In genomic region chr2:171999604-172000469, GRCh38 we compare ENCODE assay signal across 1 cellular context.
TF ChIP-seq lines count a peak whose summit lies in the region.

Gene METAP1D, plus strand, starts transcription at chr2:171999953. Its CDS starts 17 bp downstream, at chr2:171999970.

TF ChIP-seq in HepG2, 621 proteins besides CTCF, POLR2A, EP300 and RAD21 (continued from another document and continues in another):
- TF ChIP-seq ZNF770 (CRISPR knock-in tag; IDR thresholded peaks at IDR 0.05) (peak; percentile 80), ZNF512 (CRISPR knock-in tag; IDR thresholded peaks at IDR 0.05) (peak; percentile 43; the same call in 1 of the 2 replicates), RFX3 (CRISPR knock-in tag; IDR thresholded peaks at IDR 0.05) (no peak), ATF5 (CRISPR knock-in tag; IDR thresholded peaks at IDR 0.05; ENCODE audit: low read depth) (peak; percentile 88; the same call in 1 of the 2 replicates), NCOR1 (IDR thresholded peaks at IDR 0.05; ENCODE audit: borderline replicate concordance, low read length) (peak; percentile 26; the same call in 1 of the 2 replicates), KMT2A (CRISPR knock-in tag; IDR thresholded peaks at IDR 0.05) (peak; percentile 99), ONECUT2 (CRISPR knock-in tag; IDR thresholded peaks at IDR 0.05) (peak; percentile 23; the same call in 1 of the 2 replicates), NR2F1 (CRISPR knock-in tag; IDR thresholded peaks at IDR 0.05) (no peak), ZNF775 (CRISPR knock-in tag; IDR thresholded peaks at IDR 0.05; ENCODE audit: borderline replicate concordance) (no peak), ZNF576 (CRISPR knock-in tag; IDR thresholded peaks at IDR 0.05) (0 out of 2 replicates have a peak, but pooled peaks have one; percentile 63), SPEN (CRISPR knock-in tag; IDR thresholded peaks at IDR 0.05; ENCODE audit: low read depth) (peak; percentile 93; the same call in 1 of the 2 replicates), ZNF513 (CRISPR knock-in tag; conservative IDR thresholded peaks at IDR 0.05) (no peak), ZNF260 (CRISPR knock-in tag; IDR thresholded peaks at IDR 0.05; ENCODE audit: borderline replicate concordance, low read depth) (no peak), FOXK2 (IDR thresholded peaks at IDR 0.05) (peak; percentile 90), CREM (IDR thresholded peaks at IDR 0.05) (peak; percentile 62; the same call in 1 of the 2 replicates), CREM (CRISPR knock-in tag; IDR thresholded peaks at IDR 0.05) (no peak), ZNF296 (CRISPR knock-in tag; conservative IDR thresholded peaks at IDR 0.05) (0 out of 2 replicates have a peak, but pooled peaks have one; percentile 57), YY1 (IDR thresholded peaks at IDR 0.05; ENCODE audit: insufficient read depth, insufficient replicate concordance, low read depth, low read length) (peak; percentile 100), PRDM15 (CRISPR knock-in tag; IDR thresholded peaks at IDR 0.05) (peak; percentile 65; the same call in 1 of the 2 replicates), STAG1 (CRISPR knock-in tag; IDR thresholded peaks at IDR 0.05) (peak; percentile 39), HNF4A (CRISPR knock-in tag; IDR thresholded peaks at IDR 0.05) (peak; percentile 85), ATM (IDR thresholded peaks at IDR 0.05; ENCODE audit: borderline replicate concordance) (no peak), KLF11 (CRISPR knock-in tag; IDR thresholded peaks at IDR 0.05) (peak; percentile 78; the same call in 1 of the 2 replicates), ZBTB10 (CRISPR knock-in tag; IDR thresholded peaks at IDR 0.05; ENCODE audit: borderline replicate concordance) (peak; percentile 70; the same call in 1 of the 2 replicates), ZNF446 (CRISPR knock-in tag; IDR thresholded peaks at IDR 0.05) (peak; percentile 95; the same call in 1 of the 2 replicates), SMAD1 (CRISPR knock-in tag; IDR thresholded peaks at IDR 0.05; ENCODE audit: borderline replicate concordance, low read depth) (peak; percentile 98; the same call in 1 of the 2 replicates), ZNF674 (CRISPR knock-in tag; IDR thresholded peaks at IDR 0.05; ENCODE audit: low read depth) (0 out of 2 replicates have a peak, but pooled peaks have one; percentile 87), ZKSCAN8 (CRISPR knock-in tag; IDR thresholded peaks at IDR 0.05; ENCODE audit: borderline replicate concordance) (peak; percentile 89; the same call in 1 of the 2 replicates), THYN1 (CRISPR knock-in tag; IDR thresholded peaks at IDR 0.05; ENCODE audit: borderline replicate concordance, low read depth) (no peak), ZNF335 (CRISPR knock-in tag; IDR thresholded peaks at IDR 0.05) (peak; percentile 94), MYC (CRISPR knock-in tag; IDR thresholded peaks at IDR 0.05; ENCODE audit: borderline replicate concordance) (peak; percentile 100), NFKB2 (CRISPR knock-in tag; IDR thresholded peaks at IDR 0.05; ENCODE audit: borderline replicate concordance) (peak; percentile 98; the same call in 1 of the 2 replicates), ZNF101 (CRISPR knock-in tag; IDR thresholded peaks at IDR 0.05; ENCODE audit: borderline replicate concordance, low read depth) (no peak), ZNF609 (CRISPR knock-in tag; IDR thresholded peaks at IDR 0.05; ENCODE audit: borderline replicate concordance) (peak; percentile 85), LCORL (IDR thresholded peaks at IDR 0.05) (no peak), LCORL (CRISPR knock-in tag; IDR thresholded peaks at IDR 0.05) (no peak; the same call in 1 of the 2 replicates), PRDM4 (CRISPR knock-in tag; IDR thresholded peaks at IDR 0.05; ENCODE audit: borderline replicate concordance) (0 out of 2 replicates have a peak, but pooled peaks have one; percentile 22)
